ENCODE assay signal across 8 cellular contexts in genomic region chr15:65981837-65982696, GRCh38.
DNase-seq lines count a peak whose midpoint lies in the region; ATAC-seq and TF ChIP-seq lines count a peak whose summit lies in the region.

No MANE protein-coding gene starts in this region.

- H2AFZ ChIP-seq in mammary epithelial cell (ENCODE audit: low read depth, low read length) = peak overlapping the region; percentile 51

- H3K4me1 Mint-ChIP-seq in stimulated activated naive B cell treated with anti-CD40 and anti-IgM and Interleukin-4, amounts not matched to agents 10 μg/mL and 1 μg/mL and 100 μg/mL, for 72 hours = peaks cover 15 to 34% of the 10 kb centered on the region in 2 donors

- H3K9me3 ChIP-seq in mammary epithelial cell (replicated peaks; ENCODE audit: insufficient read depth, low read length) = no peaks in the 10 kb centered on the region

- dilution Hi-C loops in mammary epithelial cell (cut with HindIII; ENCODE audit: low sequenced_read_pairs) = no loop called here

- H3K4me3 ChIP-seq in GM12865 (ENCODE audit: low read depth, low read length) = no peak overlapping the region; the same call in 1 of the 2 replicates
- H3K4me3 ChIP-seq in mammary epithelial cell (replicated peaks in 1 of 3; ENCODE audit: insufficient read depth in 1 of 3, low read depth in 2 of 3, low read length in 3 of 3) = peak overlapping the region in 2 of 3 experiments; percentile 14 to 30

- H3K27me3 Mint-ChIP-seq in stimulated activated naive B cell treated with anti-CD40 and anti-IgM and Interleukin-4, amounts not matched to agents 10 μg/mL and 1 μg/mL and 100 μg/mL, for 72 hours = peaks cover 20 to 24% of the 10 kb centered on the region in 2 donors

- H3K36me3 ChIP-seq in mammary epithelial cell (ENCODE audit: insufficient read depth, low read length) = no peaks in the 10 kb centered on the region

- DNase-seq in GM12865 (ENCODE audit: low read depth) (peak; percentile 41), T-helper 2 cell (peak; percentile 12 to 53 (median 27)), mammary epithelial cell (peak; percentile 32), mucosa of gallbladder (ENCODE audit: low spot score) (peak; percentile 14), NOMO-1 treated with DMSO at 0.1 percent for 48 hours (lab: John Stamatoyannopoulos, UW; ENCODE audit: unreplicated experiment) (no peak)
- peak; percentile 42 for DNase-seq in stimulated activated naive B cell treated with anti-CD40 and anti-IgM and Interleukin-4, amounts not matched to agents 10 μg/mL and 1 μg/mL and 100 μg/mL, for 72 hours

- ATAC-seq in HG03280 (IDR thresholded peaks at IDR 0.05; ENCODE audit: unreplicated experiment) (peak; percentile 59), GM18520 (IDR thresholded peaks at IDR 0.05; ENCODE audit: unreplicated experiment) (no peak)
- peak; percentile 88 to 91 for ATAC-seq in stimulated activated naive B cell treated with anti-CD40 and anti-IgM and Interleukin-4, amounts not matched to agents 10 μg/mL and 1 μg/mL and 100 μg/mL, for 72 hours (replicated peaks)

- in situ Hi-C loops in mammary epithelial cell (cut with MboI; ENCODE audit: low sequenced_read_pairs in 2 of 2) = no loop called here

- TF ChIP-seq CTCF in GM12865 (IDR thresholded peaks at IDR 0.05; ENCODE audit: insufficient read depth, low read depth, low read length, missing control alignments) (peak; percentile 46), mammary epithelial cell (conservative IDR thresholded peaks at IDR 0.05 in 1 of 2, IDR thresholded peaks at IDR 0.05 in 1 of 2; ENCODE audit: extremely low read depth in 1 of 2, insufficient read depth in 1 of 2, low read depth in 1 of 2, low read length in 2 of 2) (no peak)

- 7% methylated on average over 12 of the region's 43 CpGs for WGBS in mammary epithelial cell (ENCODE audit: low coverage, missing lambda C conversion rate)

- intact Hi-C loops in mammary epithelial cell (cut with micrococcal nuclease) = loop anchor here (1.0 to 5.0 kb wide), 5 partner anchors 65 to 515 kb away; partner anchors contain the start of gene SNAPC5

- H3K79me2 ChIP-seq in mammary epithelial cell (ENCODE audit: insufficient read depth, low read length) = no peaks in the 10 kb centered on the region

- H3K27ac ChIP-seq in mammary epithelial cell (ENCODE audit: insufficient read depth, low read depth, low read length) = no peak overlapping the region

- peak overlapping the region; percentile 92 for H3K4me2 ChIP-seq in mammary epithelial cell (ENCODE audit: insufficient read depth, low read depth, low read length)

- no peaks in the 10 kb centered on the region for H3K36me3 Mint-ChIP-seq in stimulated activated naive B cell treated with anti-CD40 and anti-IgM and Interleukin-4, amounts not matched to agents 10 μg/mL and 1 μg/mL and 100 μg/mL, for 72 hours

- no peaks in the 10 kb centered on the region for H4K20me1 ChIP-seq in mammary epithelial cell (ENCODE audit: insufficient read depth, low read length)

- CTCF ChIA-PET in mammary epithelial cell (lab: Charles Lee; ENCODE audit: low non-redundant PET) = no interaction called here

- BruUV-seq in mammary epithelial cell (replicated peaks; lab: Mats Ljungman, UMichigan) = no TSS peak

- H3K4me3 Mint-ChIP-seq in stimulated activated naive B cell treated with anti-CD40 and anti-IgM and Interleukin-4, amounts not matched to agents 10 μg/mL and 1 μg/mL and 100 μg/mL, for 72 hours = peak overlapping the region; percentile 82 to 89

- no peaks in the 10 kb centered on the region for H3K9me3 Mint-ChIP-seq in stimulated activated naive B cell treated with anti-CD40 and anti-IgM and Interleukin-4, amounts not matched to agents 10 μg/mL and 1 μg/mL and 100 μg/mL, for 72 hours

- H3K27me3 ChIP-seq in mammary epithelial cell (ENCODE audit: insufficient read depth, low read length) = peaks cover 12% of the 10 kb centered on the region

- no peak overlapping the region for H3K9ac ChIP-seq in mammary epithelial cell (ENCODE audit: insufficient read depth, low read length)

- peak overlapping the region; percentile 51 for H3K27ac Mint-ChIP-seq in stimulated activated naive B cell treated with anti-CD40 and anti-IgM and Interleukin-4, amounts not matched to agents 10 μg/mL and 1 μg/mL and 100 μg/mL, for 72 hours

- H3K4me1 ChIP-seq in mammary epithelial cell (ENCODE audit: insufficient read depth, low read length) = peaks cover 23% of the 10 kb centered on the region
